Comparison of ENCODE assay signal across 8 cellular contexts in the genomic region with DNA sequence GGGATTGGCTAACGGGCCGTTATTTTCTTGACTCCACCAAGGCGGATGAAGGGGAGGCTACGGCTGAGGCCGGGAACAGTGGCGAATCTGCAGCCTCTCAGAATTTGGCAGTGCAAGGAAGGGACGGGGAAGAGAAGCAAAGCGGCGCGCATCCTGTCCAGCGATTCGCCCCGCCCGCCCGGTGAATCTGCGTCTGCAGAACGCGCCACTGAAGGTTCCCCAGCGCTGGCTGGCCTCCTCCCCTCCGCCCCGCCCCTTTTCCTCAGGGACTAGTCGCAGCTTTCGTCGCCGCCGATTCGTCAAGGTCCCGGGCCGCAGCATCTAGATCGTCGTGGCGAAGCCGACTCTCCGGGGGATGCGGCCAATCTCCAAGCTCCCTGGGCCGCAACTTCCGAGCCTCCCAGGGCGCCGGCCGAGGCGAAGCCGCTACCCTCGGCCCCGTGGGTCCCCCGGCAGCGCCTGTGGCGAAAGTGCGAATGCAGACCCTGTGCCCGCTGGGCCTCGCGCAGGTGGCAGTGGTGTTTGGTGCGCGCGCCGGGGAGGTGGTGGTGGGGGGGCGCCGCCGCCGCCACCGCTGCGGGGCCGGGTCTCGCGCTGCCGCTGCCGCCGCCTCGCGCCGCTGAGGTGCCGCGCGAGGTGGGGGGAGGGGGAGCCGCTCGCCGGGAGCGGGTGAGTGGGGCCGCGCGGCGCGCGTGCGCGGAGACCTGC. TPM values are rescaled to one million over a fixed set of nuclear protein-coding genes. Genes with fewer than 3 reads are reported as not detected.
DNase-seq lines count a peak whose midpoint lies in the region; ATAC-seq and TF ChIP-seq lines count a peak whose summit lies in the region.

Gene SETD1A, plus strand, starts transcription at position 299 of the 708 bp plus-strand sequence. CDS start 978 bp downstream, outside the sequence.

- peak within 1 kb of the TSS; percentile 46 to 92 for H3K27ac ChIP-seq in aorta (ENCODE audit: low read depth in 1 of 2, low read length in 2 of 2)

- WGBS in aorta, 2 donors, result 1% methylated on average over 53 to 85 of the region's 85 CpGs

- DNase-seq in NCI-H2081 (lab: John Stamatoyannopoulos, UW) (peak; percentile 87), T1000 (lab: John Stamatoyannopoulos, UW) (peak; percentile 88), astrocyte of the cerebellum (ENCODE audit: low read depth) (peak; percentile 89), hepatic stellate cell (ENCODE audit: low spot score) (peak; percentile 97), renal cortical epithelial cell (ENCODE audit: low read depth) (peak; percentile 73), aorta (peak; percentile 98 to 99)

- no peaks in the 10 kb centered on the region for H3K27me3 ChIP-seq in aorta (ENCODE audit: control insufficient read depth in 1 of 2, insufficient read depth in 2 of 2, low read length in 1 of 2)

- peak; percentile 88 for ATAC-seq in GM18511 (IDR thresholded peaks at IDR 0.05; ENCODE audit: unreplicated experiment)
- peak; percentile 65 for ATAC-seq in HG03039 (IDR thresholded peaks at IDR 0.05; ENCODE audit: unreplicated experiment)
- peak; percentile 97 for ATAC-seq in aorta (ENCODE audit: low FRiP score)

- peak within 1 kb of the TSS; percentile 82 for H3K4me3 ChIP-seq in astrocyte of the cerebellum (ENCODE audit: low read depth, low read length)
- H3K4me3 ChIP-seq in aorta (ENCODE audit: low read length in 2 of 2), result peak within 1 kb of the TSS; percentile 68 to 97

- peaks cover 0 to 6% of the 10 kb centered on the region in 2 donors for H3K36me3 ChIP-seq in aorta (ENCODE audit: control insufficient read depth in 1 of 2, insufficient read depth in 2 of 2, low read length in 1 of 2)

- in situ Hi-C loops in astrocyte of the cerebellum (cut with HindIII; ENCODE audit: low sequenced_read_pairs), result no loop called here

- no peak for TF ChIP-seq CTCF in astrocyte of the cerebellum (IDR thresholded peaks at IDR 0.05; ENCODE audit: low read depth, low read length, missing control alignments)

- intact Hi-C loops in aorta (cut with DNase I), result loop anchor here in 1 of 2 donors (10.0 kb wide), 1 partner anchor 117 kb away; the partner anchor contains the start of genes ZNF646 and ZNF668

- no peaks in the 10 kb centered on the region for H3K9me3 ChIP-seq in aorta (ENCODE audit: control insufficient read depth, low read length)

- H3K4me1 ChIP-seq in aorta (ENCODE audit: control insufficient read depth in 1 of 2, insufficient read depth in 2 of 2, low read length in 2 of 2), result no peaks in the 10 kb centered on the region

RNA-seq across cellular contexts. Expression of gene SETD1A, which starts in this region (rescaled TPM):
- total RNA-seq in renal cortical epithelial cell (1.0 and 7.6 TPM in 2 replicates), aorta (10 to 100 TPM; 16.4 to 19.7 TPM)
- polyA plus RNA-seq in aorta, result 1 to 10 TPM; 4.4 to 9.7 TPM

Comparison
In these comparisons a context has a peak if more than half of its experiments do, and no peak if none do; other contexts are left out.
1. Peak in every context shown above with its lines: DNase-seq, ATAC-seq, H3K4me3 ChIP-seq and H3K27ac ChIP-seq.